ENCODE assay signal across 8 cellular contexts in the genomic region with DNA sequence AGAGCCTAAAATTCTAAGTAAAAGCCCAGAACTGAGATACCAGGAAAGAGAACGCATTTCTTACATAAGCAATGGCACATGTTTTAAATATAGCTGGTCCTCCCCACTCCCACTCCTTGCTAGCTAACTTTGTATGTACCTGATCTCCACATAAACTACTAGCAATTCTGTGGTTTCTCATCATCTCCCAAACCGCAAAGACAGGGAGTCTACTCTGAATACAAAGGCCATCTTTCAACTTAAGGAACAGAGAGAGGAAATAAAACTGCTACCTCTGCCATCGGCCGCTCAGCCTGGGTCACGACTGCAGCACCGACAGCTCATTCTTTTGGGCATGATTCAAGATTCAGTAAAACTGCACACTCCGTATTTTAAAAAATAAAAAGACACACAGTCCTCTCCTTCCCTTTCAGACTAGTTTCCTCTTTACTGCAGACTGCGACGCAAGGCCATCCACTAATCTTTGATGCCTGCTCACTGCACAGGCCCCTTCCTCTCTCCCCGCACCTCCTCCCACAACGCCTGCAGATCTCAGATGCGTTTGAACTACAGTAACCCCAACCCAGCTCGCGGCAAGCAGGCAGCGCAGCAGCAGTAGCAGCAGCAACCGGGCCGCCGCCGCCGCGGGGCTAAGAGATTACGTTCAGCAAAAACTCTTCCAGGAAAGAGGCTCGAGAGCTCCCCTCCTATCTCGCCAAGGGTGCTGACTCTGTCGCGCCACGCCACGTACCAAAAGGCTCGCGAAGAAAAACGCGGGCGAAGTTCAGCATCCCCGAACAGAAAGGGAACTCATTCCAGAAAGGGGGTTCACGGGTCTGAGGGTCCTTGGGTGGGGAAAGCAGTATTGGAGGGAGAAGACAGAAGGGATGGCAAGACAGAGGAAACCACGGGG. TPM values are rescaled to one million over a fixed set of nuclear protein-coding genes. Genes with fewer than 3 reads are reported as not detected.
DNase-seq lines count a peak whose midpoint lies in the region; ATAC-seq and TF ChIP-seq lines count a peak whose summit lies in the region.

No MANE protein-coding gene starts in this region.

- H3K4me1 Mint-ChIP-seq in T-helper 17 cell: peaks cover 50% of the 10 kb centered on the region

- H3K27me3 ChIP-seq in right cardiac atrium (ENCODE audit: control insufficient read depth, insufficient read depth) (no peaks in the 10 kb centered on the region), uterus (peaks cover 0 to 3% of the 10 kb centered on the region in 2 donors)

- H3K4me3 ChIP-seq in GM12875 (ENCODE audit: low read depth, low read length): peak overlapping the region; percentile 68
- peak overlapping the region; percentile 99 for H3K4me3 ChIP-seq in right cardiac atrium (ENCODE audit: low read length)
- peak overlapping the region; percentile 75 to 99 for H3K4me3 ChIP-seq in uterus

- H3K36me3 Mint-ChIP-seq in T-helper 17 cell (ENCODE audit: low read depth): peaks cover 10% of the 10 kb centered on the region

- H3K27ac Mint-ChIP-seq in T-helper 17 cell: peak overlapping the region; percentile 100

- H3K27ac ChIP-seq in angular gyrus (ENCODE audit: low read depth, low read length): peak overlapping the region; percentile 91
- peak overlapping the region; percentile 97 for H3K27ac ChIP-seq in right cardiac atrium (ENCODE audit: low read length)
- peak overlapping the region; percentile 88 to 93 for H3K27ac ChIP-seq in uterus

- no peaks in the 10 kb centered on the region for H3K36me3 ChIP-seq in uterus

- ATAC-seq in HG02588 (IDR thresholded peaks at IDR 0.05; ENCODE audit: unreplicated experiment) (peak; percentile 43), T-helper 17 cell (peak; percentile 73), right cardiac atrium (peak; percentile 82)

- DNase-seq in NCI-H1105 (lab: John Stamatoyannopoulos, UW): peak; percentile 50
- DNase-seq in T-helper 17 cell: peak; percentile 60 to 73 (median 73)
- peak; percentile 82 to 94 (median 93) for DNase-seq in right cardiac atrium
- DNase-seq in putamen (ENCODE audit: low spot score): peak; percentile 83
- DNase-seq in uterus: peak; percentile 64 to 74

- peak in 1 of 2 donors; percentile 26 for TF ChIP-seq POLR2A in uterus (IDR thresholded peaks at IDR 0.05)

- under 1% methylated on average over 36 of the region's 36 CpGs for WGBS in right cardiac atrium

- peak overlapping the region; percentile 100 for H3K4me3 Mint-ChIP-seq in T-helper 17 cell

- no peaks in the 10 kb centered on the region for H3K9me3 ChIP-seq in T-helper 17 cell (ENCODE audit: control insufficient read depth, low read length, poor library complexity, severe bottlenecking)
- no peaks in the 10 kb centered on the region for H3K9me3 ChIP-seq in right cardiac atrium (ENCODE audit: control insufficient read depth, low read length)
- no peaks in the 10 kb centered on the region for H3K9me3 ChIP-seq in uterus

- no peak for TF ChIP-seq CTCF in GM12875 (IDR thresholded peaks at IDR 0.05; ENCODE audit: borderline replicate concordance, insufficient read depth, low read depth, low read length)
- TF ChIP-seq CTCF in uterus (IDR thresholded peaks at IDR 0.05): no peak

- intact Hi-C loops in right cardiac atrium (cut with DNase I): loop anchor here in 1 of 4 donors (5.0 kb wide), 2 partner anchors 36 to 54 kb away; partner anchors contain the start of gene UBLCP1
- intact Hi-C loops in uterus (cut with DNase I; ENCODE audit: low total_unique reads): no loop called here

- no peaks in the 10 kb centered on the region for H3K27me3 Mint-ChIP-seq in T-helper 17 cell

- H3K4me1 ChIP-seq in right cardiac atrium (ENCODE audit: control insufficient read depth, insufficient read depth, low read length) (no peaks in the 10 kb centered on the region), uterus (peaks cover 0 to 16% of the 10 kb centered on the region in 2 donors)

RNA-seq across cellular contexts. Expression of gene RNF145, which starts 1.5 kb away (rescaled TPM):
- 10 to 100 TPM; 61.1 to 70.5 TPM for total RNA-seq in T-helper 17 cell
- total RNA-seq in right cardiac atrium: 10 to 100 TPM; 26.3 to 31.9 (median 28.0) TPM
- polyA plus RNA-seq in right cardiac atrium: 16.4 TPM
- total RNA-seq in uterus: 10 to 100 TPM; 20.2 to 78.2 (median 73.6) TPM

RNA-seq across cellular contexts. Expression of gene UBLCP1, which starts 55.2 kb away (rescaled TPM):
- 10 to 100 TPM; 19.0 to 20.8 TPM for total RNA-seq in T-helper 17 cell
- total RNA-seq in right cardiac atrium: 10 to 100 TPM; 14.9 to 19.9 (median 17.1) TPM
- polyA plus RNA-seq in right cardiac atrium: 14.9 TPM
- 10 to 100 TPM in 3 of 4 donors, 1 to 10 TPM in 1; 7.4 to 39.0 (median 21.6) TPM for total RNA-seq in uterus

Comparison
In these comparisons a context has a peak if more than half of its experiments do, and no peak if none do; other contexts are left out.
1. Peak in every context shown above with its lines: DNase-seq, ATAC-seq, H3K4me3 ChIP-seq and H3K27ac ChIP-seq.